In genomic region chr20:52874241-52874640, GRCh38 we compare ENCODE assay signal across 8 cellular contexts.
"Had no signal": no experiment of that assay in that cellular context is flagged by ENCODE, and none has a peak within 500 bp of the region (broad histone marks: within the 10 kb centered on the region; RNA-seq: fewer than 3 reads in every experiment).

No MANE protein-coding gene starts in this region.

- FAIRE-seq: G401.6, GM12878, GM12891, GM12892, GM18507, GM19239 had no signal

- DNase-seq: GDM1, GF-D8 had no signal

- H3K4me3 ChIP-seq: GM12878 had no signal

- ATAC-seq: GM12878 had no signal
